In genomic region chr14:100425454-100425814, GRCh38 we compare ENCODE assay signal across 18 cellular contexts.
"Had no signal": no experiment of that assay in that cellular context is flagged by ENCODE, and none has a peak within 500 bp of the region (broad histone marks: within the 10 kb centered on the region; RNA-seq: fewer than 3 reads in every experiment).

No MANE protein-coding gene starts in this region.

- H3K4me3 ChIP-seq: adrenal gland, breast epithelium, gastroesophageal sphincter, heart left ventricle, left ventricle myocardium inferior, tibial artery had no signal

- H3K27ac ChIP-seq: breast epithelium, gastroesophageal sphincter, heart left ventricle, left ventricle myocardium inferior, parathyroid adenoma, tibial artery had no signal

- H3K9me3 Mint-ChIP-seq: activated naive CD4-positive, alpha-beta T cell treated with anti-CD3 and anti-CD28 coated beads, Interleukin-2, amount 50 U/mL, for 72 hours; immature natural killer cell; naive B cell had no signal

- DNase-seq: activated CD4-positive, alpha-beta T cell treated with anti-CD3 and anti-CD28 coated beads, Interleukin-2, amount 50 U/mL, for 1 hour; activated CD4-positive, CD25-positive, alpha-beta regulatory T cell treated with anti-CD3 and anti-CD28 coated beads, Interleukin-2, amount 50 U/mL, for 72 hours; activated gamma-delta T cell treated with Interleukin-2 at 50 U/mL for 16 hours; cortex of kidney; heart left ventricle; immature natural killer cell; kidney glomerular epithelial cell; left ventricle myocardium inferior; naive B cell; stimulated activated CD8-positive, alpha-beta memory T cell treated with anti-CD3 and anti-CD28 coated beads, Interleukin-4, amount 100 ng/mL, for 48 hours; stimulated activated naive CD4-positive, alpha-beta T cell treated with Interleukin-2 at 50 U/mL for 16 hours; substantia nigra; tibial artery had no signal

- H3K9me3 ChIP-seq: adrenal gland, breast epithelium, gastroesophageal sphincter, heart left ventricle, left ventricle myocardium inferior, tibial artery had no signal

- H3K4me1 ChIP-seq: breast epithelium, tibial artery had no signal

- H3K4me3 Mint-ChIP-seq: immature natural killer cell had no signal

- H3K36me3 ChIP-seq: adrenal gland, breast epithelium, heart left ventricle, left ventricle myocardium inferior, tibial artery had no signal

- H3K27me3 ChIP-seq: adrenal gland, breast epithelium, gastroesophageal sphincter, heart left ventricle, tibial artery had no signal

- H3K27me3 Mint-ChIP-seq: naive B cell had no signal

- H3K36me3 Mint-ChIP-seq: activated naive CD4-positive, alpha-beta T cell treated with anti-CD3 and anti-CD28 coated beads, Interleukin-2, amount 50 U/mL, for 72 hours; naive B cell had no signal
